ENCODE assay signal across 8 cellular contexts in the genomic region with DNA sequence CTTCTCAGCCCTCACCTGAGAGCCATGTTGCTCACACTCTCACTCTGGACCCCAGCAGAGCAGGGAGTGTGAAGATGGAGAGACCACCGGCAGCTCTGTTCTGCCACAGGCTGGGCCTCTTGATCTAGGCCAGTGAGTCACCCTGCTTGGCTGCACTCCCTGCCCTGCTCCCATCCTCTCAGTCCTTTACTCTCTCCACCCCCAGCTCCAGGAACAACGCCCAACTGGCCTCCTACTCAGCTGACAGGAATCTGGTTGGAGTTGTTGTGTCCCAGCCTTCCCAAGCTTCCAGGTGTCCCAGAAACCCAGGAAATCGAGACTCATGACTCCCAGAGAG. TPM values are rescaled to one million over a fixed set of nuclear protein-coding genes. Genes with fewer than 3 reads are reported as not detected.
DNase-seq lines count a peak whose midpoint lies in the region; ATAC-seq and TF ChIP-seq lines count a peak whose summit lies in the region.

A gene with protein sequence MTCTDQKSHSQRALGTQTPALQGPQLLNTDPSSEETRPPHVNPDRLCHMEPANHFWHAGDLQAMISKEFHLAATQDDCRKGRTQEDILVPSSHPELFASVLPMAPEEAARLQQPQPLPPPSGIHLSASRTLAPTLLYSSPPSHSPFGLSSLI (plus strand): TSS at position 261 of the 337 bp plus-strand sequence. CDS start 14,833 bp downstream, outside the sequence.

- WGBS in ovary, 3 donors, result 2 to 11% (median 6%) methylated on average over 3 of the region's 3 CpGs

- intact Hi-C loops in ovary (cut with DNase I), result no loop called here

- TF ChIP-seq POLR2A in ovary (IDR thresholded peaks at IDR 0.05), result no peak

- DNase-seq in BJ (ENCODE audit: low read depth) (peak; percentile 90), SK-MEL-5 (ENCODE audit: low read depth, low spot score) (peak; percentile 19), foreskin melanocyte (peak; percentile 35), ovary (peak; percentile 70 to 88 (median 86)), NCI-H748 treated with DMSO at 0.1 percent for 48 hours (lab: John Stamatoyannopoulos, UW) (no peak), NCI-H146 treated with DMSO at 0.1 percent for 48 hours (lab: John Stamatoyannopoulos, UW; ENCODE audit: unreplicated experiment) (no peak), NCI-H187 (lab: John Stamatoyannopoulos, UW) (no peak)

- H3K36me3 ChIP-seq in BJ (ENCODE audit: control insufficient read depth, insufficient read depth, low read length) (no peaks in the 10 kb centered on the region; the same call in 1 of the 2 replicates), ovary (no peaks in the 10 kb centered on the region)

- peak within 1 kb of the TSS in 1 of 2 donors; percentile 0 for H3K27ac ChIP-seq in ovary

- POLR2A ChIA-PET in BJ (lab: Charles Lee), result interaction anchor here (0.7 kb wide), 1 partner anchor 442 kb away, joined by 10 read pairs; a partner anchor contains a TSS

- no peak for TF ChIP-seq EP300 in ovary (IDR thresholded peaks at IDR 0.05)

- TF ChIP-seq CTCF in BJ (IDR thresholded peaks at IDR 0.05; ENCODE audit: insufficient read depth, low read depth, low read length) (no peak), ovary (IDR thresholded peaks at IDR 0.05) (no peak)

- CTCF ChIA-PET in BJ (lab: Yijun Ruan, JAX), result interaction anchor here (0.8 to 6.6 kb wide), 11 partner anchors 12 to 198 kb away, joined by 3 to 33 read pairs (median 7); a partner anchor contains a TSS

- no peaks in the 10 kb centered on the region for H3K9me3 ChIP-seq in ovary

- peaks cover 7% of the 10 kb centered on the region for H3K27me3 ChIP-seq in BJ (ENCODE audit: control insufficient read depth, insufficient read depth, low read length)
- H3K27me3 ChIP-seq in ovary, result no peaks in the 10 kb centered on the region

- in situ Hi-C loops in SK-MEL-5 (cut with HindIII; ENCODE audit: low pct_unique_long_range_greater_than_20kb, low sequenced_read_pairs), result no loop called here

- ATAC-seq in HG03571 (IDR thresholded peaks at IDR 0.05; ENCODE audit: unreplicated experiment), result no peak

- H3K4me3 ChIP-seq in BJ (ENCODE audit: low read depth, low read length), result peak within 1 kb of the TSS; percentile 36
- peak within 1 kb of the TSS; percentile 24 for H3K4me3 ChIP-seq in ovary

- H3K4me1 ChIP-seq in ovary (ENCODE audit: insufficient read depth), result peaks cover 5% of the 10 kb centered on the region

RNA-seq across cellular contexts. Expression of the gene that starts here (rescaled TPM):
- polyA plus RNA-seq in BJ (2011; rRNA removed) (4.9 and 6.7 TPM in 2 replicates), ovary (1 to 10 TPM; 3.8 to 7.8 TPM)
- polyA minus RNA-seq in BJ (2011; rRNA and poly(A)+ RNA removed), result 2.8 and 5.9 TPM in 2 replicates
- total RNA-seq in SK-MEL-5 (2014; rRNA removed; shearing (Covaris generic)), result not detected in 2 replicates
- polyA plus RNA-seq in SK-MEL-5 (2015; cell fraction: cytosol; rRNA removed), result 0.11 TPM in 1 of 2 replicates, not detected in the other
- polyA plus RNA-seq in SK-MEL-5 (2015; cell fraction: nucleus; rRNA removed), result 0.09 and 1.6 TPM in 2 replicates
- total RNA-seq in ovary, result 1 to 10 TPM in 5 of 7 donors, under 1 TPM in 2; 0.45 to 7.7 (median 2.2) TPM

Comparison
In these comparisons a context has a peak if more than half of its experiments do, and no peak if none do; other contexts are left out.
1. DNase-seq: peak in BJ (single experiment), SK-MEL-5 (single experiment), foreskin melanocyte (single experiment) and ovary (5 of 5); none in NCI-H748 treated with DMSO at 0.1 percent for 48 hours (single experiment), NCI-H146 treated with DMSO at 0.1 percent for 48 hours (single experiment) and NCI-H187 (0 of 2).